ENCODE assay signal across 22 cellular contexts in the genomic region with DNA sequence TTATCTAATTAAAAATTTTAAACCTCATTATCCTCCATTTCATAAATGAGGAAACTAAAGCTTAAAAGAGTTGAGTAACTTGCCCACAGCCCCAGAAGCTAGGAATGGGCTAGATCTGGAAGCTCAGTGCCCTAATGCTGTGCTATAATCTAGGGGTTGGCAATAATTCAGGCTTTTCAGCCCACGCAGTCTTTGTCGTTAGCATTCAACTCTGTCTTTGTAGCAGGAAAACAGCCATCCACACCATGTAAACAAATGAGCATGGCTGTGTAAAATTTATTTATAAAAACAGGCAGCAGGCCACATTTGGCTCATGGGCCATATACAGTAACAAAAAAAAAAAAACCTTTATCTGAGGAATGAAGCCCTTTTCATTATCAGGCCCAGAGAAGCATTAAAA.
DNase-seq lines count a peak whose midpoint lies in the region; ATAC-seq, FAIRE-seq and TF ChIP-seq lines count a peak whose summit lies in the region.
"Had no signal": no experiment of that assay in that cellular context is flagged by ENCODE, and none has a peak within 500 bp of the region (broad histone marks: within the 10 kb centered on the region; RNA-seq: fewer than 3 reads in every experiment).

No MANE protein-coding gene starts in this region.

- dilution Hi-C loops in IMR-90 (cut with HindIII; ENCODE audit: low sequenced_read_pairs, unreplicated experiment) = no loop called here

- no peak for TF ChIP-seq POLR2A in IMR-90 (IDR thresholded peaks at IDR 0.05; ENCODE audit: low read depth, low read length)

- H4K91ac ChIP-seq in IMR-90 (ENCODE audit: insufficient read depth, low read depth, low read length) = peak overlapping the region; percentile 42; the same call in 1 of the 2 replicates

- no CpG with 5 or more reads among the region's 2 CpGs for WGBS in IMR-90 (ENCODE audit: extremely low coverage in 2 of 2, insufficient read length in 1 of 2), 2 experiments
- WGBS in urinary bladder = 32% methylated on average over 2 of the region's 2 CpGs

- CTCF ChIA-PET in IMR-90 (lab: Yijun Ruan, JAX) = no interaction called here

- H3K9me3 ChIP-seq in IMR-90 (ENCODE audit: control insufficient read depth, insufficient read depth, low read length) = no peaks in the 10 kb centered on the region
- no peaks in the 10 kb centered on the region for H3K9me3 ChIP-seq in lower lobe of right lung
- H3K9me3 ChIP-seq: A549, BLaER1 had no signal

- peak overlapping the region; percentile 66; the same call in 1 of the 2 replicates for H3K4ac ChIP-seq in IMR-90 (ENCODE audit: low read depth, low read length)

- H3K14ac ChIP-seq in IMR-90 (replicated peaks; ENCODE audit: low read depth, low read length) = peak overlapping the region; percentile 53; the same call in 1 of the 2 replicates

- H2AK5ac ChIP-seq in IMR-90 (ENCODE audit: low read depth, low read length) = no peak overlapping the region

- H3K9me1 ChIP-seq in IMR-90 (ENCODE audit: insufficient read depth, low read length) = peaks cover 4% of the 10 kb centered on the region; the same call in 1 of the 2 replicates

- no peak overlapping the region; the same call in 1 of the 2 replicates for H3K9ac ChIP-seq in IMR-90 (ENCODE audit: low read depth, low read length)
- H3K9ac ChIP-seq: BLaER1 had no signal

- intact Hi-C loops in IMR-90 (cut with micrococcal nuclease) (no loop called here), lower lobe of right lung (cut with DNase I) (no loop called here)

- TF ChIP-seq CTCF in IMR-90 (conservative IDR thresholded peaks at IDR 0.05; ENCODE audit: low read depth, low read length) = no peak
- TF ChIP-seq CTCF in lower lobe of right lung (IDR thresholded peaks at IDR 0.05) = no peak

- H3K27ac ChIP-seq in IMR-90 (ENCODE audit: insufficient read depth, low read length) = peak overlapping the region; percentile 80; the same call in 1 of the 2 replicates
- peak overlapping the region; percentile 31 for H3K27ac ChIP-seq in lower lobe of right lung
- H3K27ac ChIP-seq in urinary bladder (ENCODE audit: low read depth) = peak overlapping the region; percentile 0
- H3K27ac ChIP-seq: A549, BLaER1 had no signal

- H4K20me1 ChIP-seq in IMR-90 (ENCODE audit: insufficient read depth, low read length) = 0 out of 2 replicates have a peak, but pooled peaks cover 4% of the 10 kb centered on the region
- H4K20me1 ChIP-seq: BLaER1 had no signal

- POLR2A ChIA-PET in IMR-90 (lab: Charles Lee; ENCODE audit: unreplicated experiment) = interaction anchor here (0.6 kb wide), 1 partner anchor 9 kb away, joined by 4 read pairs; no protein-coding TSS in a partner anchor

- BruUV-seq in IMR-90 (replicated peaks; lab: Mats Ljungman, UMichigan) = no TSS peak

- DNase-seq in IMR-90 (peak; percentile 67), lower lobe of right lung (no peak), T-helper 2 cell (no peak), NCI-H524 (lab: John Stamatoyannopoulos, UW) (no peak)
- DNase-seq: Calu3; CD8-positive, alpha-beta T cell; DMS53; EL; H7; NCI-H1105; NCI-H1694; NCI-H2081 treated with DMSO at 0.1 percent for 48 hours; NCI-H446 treated with DMSO at 0.1 percent for 48 hours had no signal

- H3K36me3 ChIP-seq in IMR-90 (ENCODE audit: control insufficient read depth, insufficient read depth, low read length) (no peaks in the 10 kb centered on the region; the same call in 1 of the 2 replicates), lower lobe of right lung (no peaks in the 10 kb centered on the region), urinary bladder (ENCODE audit: insufficient read depth) (no peaks in the 10 kb centered on the region)
- H3K36me3 ChIP-seq: BLaER1 had no signal

- H3K27me3 ChIP-seq in IMR-90 (ENCODE audit: control insufficient read depth, insufficient read depth, low read length) = no peaks in the 10 kb centered on the region
- H3K27me3 ChIP-seq in lower lobe of right lung (ENCODE audit: low read depth) = no peaks in the 10 kb centered on the region
- H3K27me3 ChIP-seq: BLaER1 had no signal

- peak overlapping the region; percentile 12 to 60; a peak in 1 of 4 replicates for H4K8ac ChIP-seq in IMR-90 (ENCODE audit: low read depth in 2 of 2, low read length in 2 of 2)

- H2AK9ac ChIP-seq in IMR-90 (replicated peaks; ENCODE audit: low read depth, low read length, poor library complexity) = no peak overlapping the region

- in situ Hi-C loops in IMR-90 (cut with MboI; ENCODE audit: low sequenced_read_pairs) = no loop called here

- H2BK20ac ChIP-seq in IMR-90 (ENCODE audit: low read depth, low read length) = no peak overlapping the region

- H2BK5ac ChIP-seq in IMR-90 (ENCODE audit: low read depth, low read length, poor library complexity, severe bottlenecking) = peak overlapping the region; percentile 69

- ATAC-seq in IMR-90 (ENCODE audit: low read depth) (peak; percentile 60), lower lobe of right lung (no peak), HG02642 (IDR thresholded peaks at IDR 0.05; ENCODE audit: poor library complexity, unreplicated experiment) (no peak)
- ATAC-seq: A549; CD8-positive, alpha-beta T cell; Panc1; Right ventricle myocardium inferior had no signal

- no peak overlapping the region for H3K23ac ChIP-seq in IMR-90 (ENCODE audit: low read depth, low read length)

- peaks cover 0 to 9% of the 10 kb centered on the region in 2 experiments; a peak in 1 of 4 replicates for H3K79me1 ChIP-seq in IMR-90 (ENCODE audit: low read depth in 1 of 2, low read length in 2 of 2)

- H3K4me1 ChIP-seq in IMR-90 (ENCODE audit: control insufficient read depth, insufficient read depth, low read length) (peaks cover 8% of the 10 kb centered on the region), lower lobe of right lung (peaks cover 18% of the 10 kb centered on the region), urinary bladder (ENCODE audit: insufficient read depth) (no peaks in the 10 kb centered on the region)
- H3K4me1 ChIP-seq: A549, BLaER1 had no signal

- no peak overlapping the region for H3K56ac ChIP-seq in IMR-90 (ENCODE audit: extremely low read depth, insufficient read depth, low read length)

- H3K4me2 ChIP-seq in IMR-90 (ENCODE audit: low read depth, low read length) = no peak overlapping the region; the same call in 1 of the 2 replicates
- H3K4me2 ChIP-seq: A549, BLaER1 had no signal

- no peak overlapping the region; the same call in 1 of the 2 replicates for H4K5ac ChIP-seq in IMR-90 (ENCODE audit: low read depth, low read length)

- no peak for TF ChIP-seq RAD21 in IMR-90 (IDR thresholded peaks at IDR 0.05; ENCODE audit: low read length)

- no peak overlapping the region for H3K4me3 ChIP-seq in IMR-90 (ENCODE audit: insufficient read depth, low read depth, low read length)
- H3K4me3 ChIP-seq in lower lobe of right lung = no peak overlapping the region
- H3K4me3 ChIP-seq in urinary bladder (ENCODE audit: low read depth, low read length) = no peak overlapping the region
- H3K4me3 ChIP-seq: A549, BLaER1 had no signal

- H2BK120ac ChIP-seq in IMR-90 (ENCODE audit: low read depth, low read length) = no peak overlapping the region; the same call in 1 of the 2 replicates

- no peak overlapping the region for H2AFZ ChIP-seq in IMR-90 (replicated peaks; ENCODE audit: low read length, poor library complexity)

- no peak overlapping the region for H2BK15ac ChIP-seq in IMR-90 (ENCODE audit: low read depth, low read length)

- peak overlapping the region; percentile 68; the same call in 1 of the 2 replicates for H3K18ac ChIP-seq in IMR-90 (ENCODE audit: low read depth, low read length)

- FAIRE-seq in endometrium (lab: Jason Lieb, UNC) = peak; percentile 12
- FAIRE-seq: A549, GM12892, GM18507 had no signal

TF ChIP-seq in IMR-90, 13 proteins besides CTCF, POLR2A, EP300 and RAD21:
- no peak for TF ChIP-seq BHLHE40 (IDR thresholded peaks at IDR 0.05; ENCODE audit: low read depth, low read length)
- TF ChIP-seq, protein P1, sequence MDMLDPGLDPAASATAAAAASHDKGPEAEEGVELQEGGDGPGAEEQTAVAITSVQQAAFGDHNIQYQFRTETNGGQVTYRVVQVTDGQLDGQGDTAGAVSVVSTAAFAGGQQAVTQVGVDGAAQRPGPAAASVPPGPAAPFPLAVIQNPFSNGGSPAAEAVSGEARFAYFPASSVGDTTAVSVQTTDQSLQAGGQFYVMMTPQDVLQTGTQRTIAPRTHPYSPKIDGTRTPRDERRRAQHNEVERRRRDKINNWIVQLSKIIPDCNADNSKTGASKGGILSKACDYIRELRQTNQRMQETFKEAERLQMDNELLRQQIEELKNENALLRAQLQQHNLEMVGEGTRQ (IDR thresholded peaks at IDR 0.05; ENCODE audit: low read depth, low read length) = no peak
- TF ChIP-seq RCOR1 (IDR thresholded peaks at IDR 0.05; ENCODE audit: insufficient replicate concordance, low read length) = no peak
- TF ChIP-seq RFX5 (IDR thresholded peaks at IDR 0.05; ENCODE audit: low read depth, low read length) = no peak
- TF ChIP-seq MAFK (IDR thresholded peaks at IDR 0.05; ENCODE audit: low read depth, low read length) = no peak
- no peak for TF ChIP-seq CHD1 (IDR thresholded peaks at IDR 0.05; ENCODE audit: low read depth, low read length)
- TF ChIP-seq MXI1 (IDR thresholded peaks at IDR 0.05; ENCODE audit: borderline replicate concordance, low read depth, low read length) = peak; percentile 30; the same call in 1 of the 2 replicates
- TF ChIP-seq NFE2L2 (IDR thresholded peaks at IDR 0.05; ENCODE audit: low read depth, low read length) = no peak
TF ChIP-seq in IMR-90: peak in this region for 1.

Comparison
In these comparisons a context has a peak if more than half of its experiments do, and no peak if none do; other contexts are left out.
1. H3K27ac ChIP-seq: peak in every context shown above with its lines; median percentile 80 in IMR-90; 31 in lower lobe of right lung; 0 in urinary bladder.